34 cellular contexts compared by ENCODE assay signal in the genomic region with DNA sequence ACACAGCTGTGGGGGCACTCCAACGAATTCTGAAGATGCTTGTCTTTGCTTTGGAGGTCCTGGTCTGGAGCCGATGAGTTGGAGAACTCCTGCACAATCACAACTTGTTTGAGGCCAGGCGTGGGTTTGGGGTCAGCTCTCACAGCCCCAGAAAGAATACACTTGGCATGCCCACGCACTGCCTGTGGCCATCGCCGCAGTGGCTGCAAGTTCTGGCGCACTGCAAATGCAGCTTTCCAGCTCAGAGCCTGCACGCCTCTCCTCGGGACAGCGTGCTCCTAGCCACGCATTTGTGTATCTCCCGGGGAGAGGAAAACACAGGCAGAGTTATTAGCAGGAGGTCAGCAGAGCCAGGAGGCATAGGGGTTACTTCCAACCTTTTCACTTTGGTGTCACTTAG.
"Had no signal": no experiment of that assay in that cellular context is flagged by ENCODE, and none has a peak within 500 bp of the region (broad histone marks: within the 10 kb centered on the region; RNA-seq: fewer than 3 reads in every experiment).

No MANE protein-coding gene starts in this region.

- H3K27ac Mint-ChIP-seq: activated B cell treated with CpG ODN at 0.5 μM for 24 hours; activated CD8-positive, alpha-beta T cell treated with anti-CD3 and anti-CD28 coated beads for 36 hours; activated naive CD4-positive, alpha-beta T cell treated with anti-CD3 and anti-CD28 coated beads for 36 hours; activated naive CD4-positive, alpha-beta T cell treated with anti-CD3 and anti-CD28 coated beads, Interleukin-2, amount 50 U/mL, for 24 hours; activated naive CD8-positive, alpha-beta T cell treated with anti-CD3 and anti-CD28 coated beads for 36 hours; activated naive CD8-positive, alpha-beta T cell treated with anti-CD3 and anti-CD28 coated beads, Interleukin-2, amount 50 U/mL, for 24 hours; activated T-helper 1 cell treated with anti-CD3 and anti-CD28 coated beads, Interleukin-12 subunit alpha, Interleukin-12 subunit beta, Interleukin-2, Interleukin-4 antibody, amounts not matched to agents 30 ng/mL and 10 ng/mL and 1 ng/mL, durations not matched to agents 14 hours and 24 hours and 36 hours; activated T-helper 2 cell treated with anti-CD3 and anti-CD28 coated beads, Interferon-gamma antibody, Interleukin-2, Interleukin-4, amounts not matched to agents 10 μg/mL and 5 μg/mL and 100 μg/mL, durations not matched to agents 14 hours and 24 hours and 36 hours; T-cell; T-helper 1 cell treated with Interleukin-12 subunit alpha and Interleukin-12 subunit beta and Interleukin-4 antibody, amounts not matched to agents 30 μg/mL and 1 μg/mL, for 36 hours had no signal

- H3K4me1 Mint-ChIP-seq: activated B cell treated with CpG ODN at 0.5 μM for 24 hours; activated naive CD4-positive, alpha-beta T cell treated with anti-CD3 and anti-CD28 coated beads, Interleukin-2, amount 50 U/mL, for 24 hours; activated naive CD8-positive, alpha-beta T cell treated with anti-CD3 and anti-CD28 coated beads for 36 hours; activated naive CD8-positive, alpha-beta T cell treated with anti-CD3 and anti-CD28 coated beads, Interleukin-2, amount 50 U/mL, for 24 hours; T-cell had no signal

- H3K36me3 Mint-ChIP-seq: activated naive CD8-positive, alpha-beta T cell treated with anti-CD3 and anti-CD28 coated beads for 36 hours; brain had no signal

- H3K27me3 Mint-ChIP-seq: activated B cell treated with CpG ODN at 0.5 μM for 24 hours; activated CD8-positive, alpha-beta T cell treated with anti-CD3 and anti-CD28 coated beads for 36 hours; activated naive CD4-positive, alpha-beta T cell treated with anti-CD3 and anti-CD28 coated beads, Interleukin-2, amount 50 U/mL, for 24 hours; activated naive CD8-positive, alpha-beta T cell treated with anti-CD3 and anti-CD28 coated beads for 36 hours; activated naive CD8-positive, alpha-beta T cell treated with anti-CD3 and anti-CD28 coated beads, Interleukin-2, amount 50 U/mL, for 24 hours; brain; T-cell had no signal

- H3K9me3 Mint-ChIP-seq: activated B cell treated with CpG ODN at 0.5 μM for 24 hours; activated CD8-positive, alpha-beta T cell treated with anti-CD3 and anti-CD28 coated beads for 36 hours; activated naive CD4-positive, alpha-beta T cell treated with anti-CD3 and anti-CD28 coated beads for 36 hours; activated naive CD4-positive, alpha-beta T cell treated with anti-CD3 and anti-CD28 coated beads, Interleukin-2, amount 50 U/mL, for 24 hours; activated naive CD8-positive, alpha-beta T cell treated with anti-CD3 and anti-CD28 coated beads for 36 hours; activated naive CD8-positive, alpha-beta T cell treated with anti-CD3 and anti-CD28 coated beads, Interleukin-2, amount 50 U/mL, for 24 hours; activated T-helper 1 cell treated with anti-CD3 and anti-CD28 coated beads, Interleukin-12 subunit alpha, Interleukin-12 subunit beta, Interleukin-2, Interleukin-4 antibody, amounts not matched to agents 30 ng/mL and 10 ng/mL and 1 ng/mL, durations not matched to agents 14 hours and 24 hours and 36 hours; activated T-helper 2 cell treated with anti-CD3 and anti-CD28 coated beads, Interferon-gamma antibody, Interleukin-2, Interleukin-4, amounts not matched to agents 10 μg/mL and 5 μg/mL and 100 μg/mL, durations not matched to agents 14 hours and 24 hours and 36 hours; T-cell; T-helper 1 cell treated with Interleukin-12 subunit alpha and Interleukin-12 subunit beta and Interleukin-4 antibody, amounts not matched to agents 30 μg/mL and 1 μg/mL, for 36 hours had no signal

- H3K4me3 Mint-ChIP-seq: activated B cell treated with CpG ODN at 0.5 μM for 24 hours; activated CD8-positive, alpha-beta T cell treated with anti-CD3 and anti-CD28 coated beads for 36 hours; activated naive CD4-positive, alpha-beta T cell treated with anti-CD3 and anti-CD28 coated beads for 36 hours; activated naive CD4-positive, alpha-beta T cell treated with anti-CD3 and anti-CD28 coated beads, Interleukin-2, amount 50 U/mL, for 24 hours; activated naive CD8-positive, alpha-beta T cell treated with anti-CD3 and anti-CD28 coated beads for 36 hours; activated naive CD8-positive, alpha-beta T cell treated with anti-CD3 and anti-CD28 coated beads, Interleukin-2, amount 50 U/mL, for 24 hours; activated T-helper 1 cell treated with anti-CD3 and anti-CD28 coated beads, Interleukin-12 subunit alpha, Interleukin-12 subunit beta, Interleukin-2, Interleukin-4 antibody, amounts not matched to agents 30 ng/mL and 10 ng/mL and 1 ng/mL, durations not matched to agents 14 hours and 24 hours and 36 hours; T-cell; T-helper 1 cell treated with Interleukin-12 subunit alpha and Interleukin-12 subunit beta and Interleukin-4 antibody, amounts not matched to agents 30 μg/mL and 1 μg/mL, for 36 hours had no signal

- H3K4me3 ChIP-seq: adrenal gland, breast epithelium, cardiac muscle cell, colonic mucosa, esophagus muscularis mucosa, gastrocnemius medialis, heart left ventricle had no signal

- H3K9me3 ChIP-seq: adrenal gland, breast epithelium, colonic mucosa, esophagus muscularis mucosa, gastrocnemius medialis, heart left ventricle had no signal

- H3K27me3 ChIP-seq: adrenal gland, breast epithelium, cardiac muscle cell, colonic mucosa, esophagus muscularis mucosa, foreskin keratinocyte, gastrocnemius medialis, heart left ventricle had no signal

- H3K27ac ChIP-seq: adrenal gland, breast epithelium, cardiac muscle cell, colonic mucosa, esophagus muscularis mucosa, foreskin keratinocyte, gastrocnemius medialis, heart left ventricle, WERI-Rb-1 had no signal

- ATAC-seq: activated CD4-positive, CD25-positive, alpha-beta regulatory T cell treated with anti-CD3 and anti-CD28 coated beads, Interleukin-2, amount 50 U/mL, for 24 hours; activated CD8-positive, alpha-beta T cell treated with anti-CD3 and anti-CD28 coated beads for 36 hours; activated naive CD8-positive, alpha-beta T cell treated with anti-CD3 and anti-CD28 coated beads, Interleukin-2, amount 50 U/mL, for 24 hours; foreskin keratinocyte; gastrocnemius medialis; heart left ventricle; T-cell had no signal

- H3K4me1 ChIP-seq: adrenal gland, colonic mucosa had no signal

- DNase-seq: activated B cell treated with CpG ODN at 0.5 μM for 24 hours; activated CD4-positive, alpha-beta T cell treated with anti-CD3 and anti-CD28 coated beads for 48 hours; activated CD4-positive, alpha-beta T cell treated with anti-CD3 and anti-CD28 coated beads, Interleukin-2, amount 50 U/mL, for 1 hour; activated CD4-positive, alpha-beta T cell treated with anti-CD3 and anti-CD28 coated beads, Interleukin-2, amount 50 U/mL, for 48 hours; activated CD8-positive, alpha-beta memory T cell treated with anti-CD3 and anti-CD28 coated beads for 24 hours; activated CD8-positive, alpha-beta T cell treated with anti-CD3 and anti-CD28 coated beads for 36 hours; activated effector memory CD4-positive, alpha-beta T cell treated with anti-CD3 and anti-CD28 coated beads, Interleukin-2, amount 50 U/mL, for 16 hours; activated naive CD4-positive, alpha-beta T cell treated with anti-CD3 and anti-CD28 coated beads for 36 hours; activated naive CD8-positive, alpha-beta T cell treated with anti-CD3 and anti-CD28 coated beads for 36 hours; activated naive CD8-positive, alpha-beta T cell treated with anti-CD3 and anti-CD28 coated beads, Interleukin-2, amount 50 U/mL, for 24 hours; activated T-cell treated with anti-CD3 and anti-CD28 coated beads, Interleukin-2, amount 50 U/mL, for 48 hours; adrenal gland; aorta; central memory CD4-positive, alpha-beta T cell; cerebellar nuclear complex; colonic mucosa; effector CD8-positive, alpha-beta T cell; erythroblast; foreskin keratinocyte; gastrocnemius medialis; glutamatergic neuron; heart left ventricle; T-cell; T1000; WERI-Rb-1 had no signal

- H3K36me3 ChIP-seq: adrenal gland, breast epithelium, cardiac muscle cell, colonic mucosa, esophagus muscularis mucosa, gastrocnemius medialis, heart left ventricle, WERI-Rb-1 had no signal
